13 cellular contexts compared by ENCODE assay signal in genomic region chr11:134740590-134741342, GRCh38.
"Had no signal": no experiment of that assay in that cellular context is flagged by ENCODE, and none has a peak within 500 bp of the region (broad histone marks: within the 10 kb centered on the region; RNA-seq: fewer than 3 reads in every experiment).

No MANE protein-coding gene starts in this region.

- DNase-seq: activated B cell treated with CpG ODN at 0.5 μM for 24 hours; activated CD4-positive, alpha-beta T cell treated with anti-CD3 and anti-CD28 coated beads, Interleukin-2, amount 10 ng/mL, durations not matched to agents 24 days and 14 days; activated naive CD4-positive, alpha-beta T cell treated with anti-CD3 and anti-CD28 coated beads, Interleukin-2, amount 50 U/mL, for 16 hours; activated T-cell treated with anti-CD3 and anti-CD28 coated beads for 4 hours; effector memory CD8-positive, alpha-beta T cell; pancreas had no signal

- FAIRE-seq: keratinocyte, pancreas had no signal

- H3K9me3 ChIP-seq: adrenal gland, gastroesophageal sphincter, pancreas, tibial artery, vagina had no signal

- H3K36me3 ChIP-seq: adrenal gland, gastroesophageal sphincter, pancreas, tibial artery, vagina had no signal

- ATAC-seq: activated T-helper 17 cell treated with anti-CD3 and anti-CD28 coated beads, Interleukin-2, amount 50 U/mL, for 72 hours; effector memory CD8-positive, alpha-beta T cell; gastroesophageal sphincter; pancreas had no signal

- H3K4me3 ChIP-seq: adrenal gland, gastroesophageal sphincter, pancreas, tibial artery, vagina had no signal

- H3K27ac ChIP-seq: adrenal gland, epithelial cell of prostate, gastroesophageal sphincter, pancreas, vagina had no signal

- H3K4me1 ChIP-seq: adrenal gland, gastroesophageal sphincter, vagina had no signal

- H3K27me3 ChIP-seq: adrenal gland, gastroesophageal sphincter, pancreas, tibial artery, vagina had no signal
